In genomic region chr1:223876643-223877042, GRCh38 we compare ENCODE assay signal across 1 cellular context.
A peak's percentile ranks its signal among the peaks of the same experiment; 100 is the strongest.
TF ChIP-seq lines count a peak whose summit lies in the region.

No MANE protein-coding gene starts in this region.

TF ChIP-seq in K562, 482 proteins besides CTCF, POLR2A, EP300 and RAD21 (continued from another document):
- no peak for TF ChIP-seq CEBPB (tag; IDR thresholded peaks at IDR 0.05)
- no peak for TF ChIP-seq U2AF1 (optimal IDR thresholded peaks at IDR 0.05; ENCODE audit: low read depth, low read length)
- TF ChIP-seq, protein P1, sequence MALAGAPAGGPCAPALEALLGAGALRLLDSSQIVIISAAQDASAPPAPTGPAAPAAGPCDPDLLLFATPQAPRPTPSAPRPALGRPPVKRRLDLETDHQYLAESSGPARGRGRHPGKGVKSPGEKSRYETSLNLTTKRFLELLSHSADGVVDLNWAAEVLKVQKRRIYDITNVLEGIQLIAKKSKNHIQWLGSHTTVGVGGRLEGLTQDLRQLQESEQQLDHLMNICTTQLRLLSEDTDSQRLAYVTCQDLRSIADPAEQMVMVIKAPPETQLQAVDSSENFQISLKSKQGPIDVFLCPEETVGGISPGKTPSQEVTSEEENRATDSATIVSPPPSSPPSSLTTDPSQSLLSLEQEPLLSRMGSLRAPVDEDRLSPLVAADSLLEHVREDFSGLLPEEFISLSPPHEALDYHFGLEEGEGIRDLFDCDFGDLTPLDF (CRISPR knock-in tag; IDR thresholded peaks at IDR 0.05): no peak
- no peak for TF ChIP-seq PHF8 (IDR thresholded peaks at IDR 0.05; ENCODE audit: borderline replicate concordance, low read length)
- TF ChIP-seq NFYB (IDR thresholded peaks at IDR 0.05; ENCODE audit: extremely low read depth, insufficient read length): no peak
- TF ChIP-seq ZNF354B (CRISPR knock-in tag; IDR thresholded peaks at IDR 0.05): no peak
- TF ChIP-seq PCBP1 (IDR thresholded peaks at IDR 0.05; ENCODE audit: low read depth, low read length, poor library complexity, severe bottlenecking): no peak
- TF ChIP-seq BHLHE40 (IDR thresholded peaks at IDR 0.05; ENCODE audit: low read length): no peak
- TF ChIP-seq RBBP5 (IDR thresholded peaks at IDR 0.05; ENCODE audit: borderline replicate concordance, insufficient read depth, low read length, poor library complexity, severe bottlenecking): no peak
- no peak for TF ChIP-seq ETV1 (tag; conservative IDR thresholded peaks at IDR 0.05; ENCODE audit: low read depth)
- TF ChIP-seq MGA (IDR thresholded peaks at IDR 0.05): no peak
- peak; percentile 31; the same call in 1 of the 2 replicates for TF ChIP-seq C11orf30 (IDR thresholded peaks at IDR 0.05; ENCODE audit: low read depth)
- no peak for TF ChIP-seq SMARCA5 (IDR thresholded peaks at IDR 0.05)
- no peak for TF ChIP-seq HMG20A (CRISPR knock-in tag; conservative IDR thresholded peaks at IDR 0.05)
- TF ChIP-seq CHD2 (IDR thresholded peaks at IDR 0.05; ENCODE audit: low read depth, low read length): no peak
- no peak for TF ChIP-seq BCLAF1 (IDR thresholded peaks at IDR 0.05; ENCODE audit: borderline replicate concordance in 1 of 2, control insufficient read depth in 1 of 2, low read depth in 2 of 2, low read length in 1 of 2)
- TF ChIP-seq FOXA3 (CRISPR knock-in tag; conservative IDR thresholded peaks at IDR 0.05 in 1 of 2, IDR thresholded peaks at IDR 0.05 in 1 of 2): no peak
- TF ChIP-seq L3MBTL2 (IDR thresholded peaks at IDR 0.05): no peak
- no peak for TF ChIP-seq ARID1B (IDR thresholded peaks at IDR 0.05)
- TF ChIP-seq HES1 (IDR thresholded peaks at IDR 0.05; ENCODE audit: low read depth): no peak
- TF ChIP-seq NR2C2 (CRISPR knock-in tag; IDR thresholded peaks at IDR 0.05): no peak
- TF ChIP-seq NR2C2 (tag; IDR thresholded peaks at IDR 0.05): no peak
- no peak for TF ChIP-seq MTA3 (IDR thresholded peaks at IDR 0.05; ENCODE audit: borderline replicate concordance)
- TF ChIP-seq ZNF668 (CRISPR knock-in tag; IDR thresholded peaks at IDR 0.05): no peak
- TF ChIP-seq SAP30 (IDR thresholded peaks at IDR 0.05; ENCODE audit: borderline replicate concordance, insufficient read depth, low read depth, low read length, poor library complexity, severe bottlenecking): no peak
- peak; percentile 69 for TF ChIP-seq ZNF316 (IDR thresholded peaks at IDR 0.05)
- no peak for TF ChIP-seq ZBTB5 (IDR thresholded peaks at IDR 0.05)
- no peak for TF ChIP-seq ZC3H8 (IDR thresholded peaks at IDR 0.05)
